2 cellular contexts compared by ENCODE assay signal in the genomic region with DNA sequence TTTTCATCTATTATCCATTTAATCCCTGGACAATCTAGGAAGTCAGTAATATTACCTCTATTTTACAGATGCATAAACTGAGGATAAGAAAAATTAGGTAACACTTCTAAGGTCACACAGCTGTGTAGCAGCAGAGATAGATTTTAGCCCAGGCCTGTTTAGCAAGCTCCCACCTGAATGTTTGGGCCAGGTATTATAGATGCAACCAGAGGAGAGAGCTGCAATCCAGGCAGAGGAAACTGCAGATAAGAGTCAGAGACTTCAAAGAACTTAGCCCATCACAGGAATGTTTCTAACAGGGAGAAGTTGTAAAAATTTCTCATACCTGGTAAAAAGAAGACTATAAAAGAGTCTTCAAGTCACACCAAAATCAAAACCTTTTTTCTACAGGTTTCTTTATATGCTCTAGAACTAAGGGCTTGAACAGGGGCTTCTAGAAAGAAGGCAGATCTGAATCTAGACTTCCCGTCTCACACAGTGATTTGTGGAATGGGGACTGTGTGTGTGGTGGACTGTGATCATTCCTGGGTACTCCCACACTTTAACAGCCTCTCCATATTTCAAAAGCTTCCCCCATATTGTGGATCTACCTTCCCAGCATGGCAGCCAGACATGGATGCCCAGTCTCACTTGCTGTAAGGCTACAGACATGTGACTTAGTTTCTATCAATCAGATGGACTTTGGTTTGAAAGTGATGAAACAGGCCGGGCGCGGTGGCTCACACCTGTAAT.
TF ChIP-seq lines count a peak whose summit lies in the region.

No MANE protein-coding gene starts in this region.

TF ChIP-seq in GM23338, 12 proteins besides CTCF, POLR2A, EP300 and RAD21:
- TF ChIP-seq, protein P1, sequence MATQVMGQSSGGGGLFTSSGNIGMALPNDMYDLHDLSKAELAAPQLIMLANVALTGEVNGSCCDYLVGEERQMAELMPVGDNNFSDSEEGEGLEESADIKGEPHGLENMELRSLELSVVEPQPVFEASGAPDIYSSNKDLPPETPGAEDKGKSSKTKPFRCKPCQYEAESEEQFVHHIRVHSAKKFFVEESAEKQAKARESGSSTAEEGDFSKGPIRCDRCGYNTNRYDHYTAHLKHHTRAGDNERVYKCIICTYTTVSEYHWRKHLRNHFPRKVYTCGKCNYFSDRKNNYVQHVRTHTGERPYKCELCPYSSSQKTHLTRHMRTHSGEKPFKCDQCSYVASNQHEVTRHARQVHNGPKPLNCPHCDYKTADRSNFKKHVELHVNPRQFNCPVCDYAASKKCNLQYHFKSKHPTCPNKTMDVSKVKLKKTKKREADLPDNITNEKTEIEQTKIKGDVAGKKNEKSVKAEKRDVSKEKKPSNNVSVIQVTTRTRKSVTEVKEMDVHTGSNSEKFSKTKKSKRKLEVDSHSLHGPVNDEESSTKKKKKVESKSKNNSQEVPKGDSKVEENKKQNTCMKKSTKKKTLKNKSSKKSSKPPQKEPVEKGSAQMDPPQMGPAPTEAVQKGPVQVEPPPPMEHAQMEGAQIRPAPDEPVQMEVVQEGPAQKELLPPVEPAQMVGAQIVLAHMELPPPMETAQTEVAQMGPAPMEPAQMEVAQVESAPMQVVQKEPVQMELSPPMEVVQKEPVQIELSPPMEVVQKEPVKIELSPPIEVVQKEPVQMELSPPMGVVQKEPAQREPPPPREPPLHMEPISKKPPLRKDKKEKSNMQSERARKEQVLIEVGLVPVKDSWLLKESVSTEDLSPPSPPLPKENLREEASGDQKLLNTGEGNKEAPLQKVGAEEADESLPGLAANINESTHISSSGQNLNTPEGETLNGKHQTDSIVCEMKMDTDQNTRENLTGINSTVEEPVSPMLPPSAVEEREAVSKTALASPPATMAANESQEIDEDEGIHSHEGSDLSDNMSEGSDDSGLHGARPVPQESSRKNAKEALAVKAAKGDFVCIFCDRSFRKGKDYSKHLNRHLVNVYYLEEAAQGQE (IDR thresholded peaks at IDR 0.05; ENCODE audit: unreplicated experiment) = no peak
- TF ChIP-seq NANOG (IDR thresholded peaks at IDR 0.05; ENCODE audit: borderline replicate concordance) = no peak
- peak; percentile 58 for TF ChIP-seq POLR2AphosphoS5 (IDR thresholded peaks at IDR 0.05; ENCODE audit: low read depth)
- TF ChIP-seq EZH2 (IDR thresholded peaks at IDR 0.05; ENCODE audit: low read depth, unreplicated experiment) = no peak

TF ChIP-seq in H1, 55 proteins besides CTCF, POLR2A, EP300 and RAD21:
- TF ChIP-seq YY1 (IDR thresholded peaks at IDR 0.05; ENCODE audit: low read depth, low read length) (no peak), POU5F1 (IDR thresholded peaks at IDR 0.05; ENCODE audit: low read depth, low read length) (no peak), RNF2 (IDR thresholded peaks at IDR 0.05; ENCODE audit: borderline replicate concordance, low read depth, low read length, missing control alignments, poor library complexity, severe bottlenecking) (no peak), TBP (IDR thresholded peaks at IDR 0.05; ENCODE audit: low read depth, low read length) (no peak), ZNF274 (IDR thresholded peaks at IDR 0.05; ENCODE audit: borderline replicate concordance, extremely low read depth, low read length) (no peak), TAF7 (optimal IDR thresholded peaks at IDR 0.05; ENCODE audit: borderline replicate concordance, low read depth, low read length) (no peak), HDAC2 (IDR thresholded peaks at IDR 0.05; ENCODE audit: borderline replicate concordance in 1 of 2, low read depth in 2 of 2, low read length in 2 of 2) (no peak), KDM5A (IDR thresholded peaks at IDR 0.05; ENCODE audit: low read length) (no peak), POLR2AphosphoS5 (IDR thresholded peaks at IDR 0.05; ENCODE audit: low read depth, low read length) (peak; percentile 56), KDM1A (IDR thresholded peaks at IDR 0.05; ENCODE audit: borderline replicate concordance, low read length) (no peak), CBX8 (IDR thresholded peaks at IDR 0.05; ENCODE audit: borderline replicate concordance, low read depth, low read length) (no peak)
- TF ChIP-seq, protein P2, sequence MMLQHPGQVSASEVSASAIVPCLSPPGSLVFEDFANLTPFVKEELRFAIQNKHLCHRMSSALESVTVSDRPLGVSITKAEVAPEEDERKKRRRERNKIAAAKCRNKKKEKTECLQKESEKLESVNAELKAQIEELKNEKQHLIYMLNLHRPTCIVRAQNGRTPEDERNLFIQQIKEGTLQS (IDR thresholded peaks at IDR 0.05; ENCODE audit: insufficient read depth, low read depth, low read length) = no peak
- TF ChIP-seq, protein P3, sequence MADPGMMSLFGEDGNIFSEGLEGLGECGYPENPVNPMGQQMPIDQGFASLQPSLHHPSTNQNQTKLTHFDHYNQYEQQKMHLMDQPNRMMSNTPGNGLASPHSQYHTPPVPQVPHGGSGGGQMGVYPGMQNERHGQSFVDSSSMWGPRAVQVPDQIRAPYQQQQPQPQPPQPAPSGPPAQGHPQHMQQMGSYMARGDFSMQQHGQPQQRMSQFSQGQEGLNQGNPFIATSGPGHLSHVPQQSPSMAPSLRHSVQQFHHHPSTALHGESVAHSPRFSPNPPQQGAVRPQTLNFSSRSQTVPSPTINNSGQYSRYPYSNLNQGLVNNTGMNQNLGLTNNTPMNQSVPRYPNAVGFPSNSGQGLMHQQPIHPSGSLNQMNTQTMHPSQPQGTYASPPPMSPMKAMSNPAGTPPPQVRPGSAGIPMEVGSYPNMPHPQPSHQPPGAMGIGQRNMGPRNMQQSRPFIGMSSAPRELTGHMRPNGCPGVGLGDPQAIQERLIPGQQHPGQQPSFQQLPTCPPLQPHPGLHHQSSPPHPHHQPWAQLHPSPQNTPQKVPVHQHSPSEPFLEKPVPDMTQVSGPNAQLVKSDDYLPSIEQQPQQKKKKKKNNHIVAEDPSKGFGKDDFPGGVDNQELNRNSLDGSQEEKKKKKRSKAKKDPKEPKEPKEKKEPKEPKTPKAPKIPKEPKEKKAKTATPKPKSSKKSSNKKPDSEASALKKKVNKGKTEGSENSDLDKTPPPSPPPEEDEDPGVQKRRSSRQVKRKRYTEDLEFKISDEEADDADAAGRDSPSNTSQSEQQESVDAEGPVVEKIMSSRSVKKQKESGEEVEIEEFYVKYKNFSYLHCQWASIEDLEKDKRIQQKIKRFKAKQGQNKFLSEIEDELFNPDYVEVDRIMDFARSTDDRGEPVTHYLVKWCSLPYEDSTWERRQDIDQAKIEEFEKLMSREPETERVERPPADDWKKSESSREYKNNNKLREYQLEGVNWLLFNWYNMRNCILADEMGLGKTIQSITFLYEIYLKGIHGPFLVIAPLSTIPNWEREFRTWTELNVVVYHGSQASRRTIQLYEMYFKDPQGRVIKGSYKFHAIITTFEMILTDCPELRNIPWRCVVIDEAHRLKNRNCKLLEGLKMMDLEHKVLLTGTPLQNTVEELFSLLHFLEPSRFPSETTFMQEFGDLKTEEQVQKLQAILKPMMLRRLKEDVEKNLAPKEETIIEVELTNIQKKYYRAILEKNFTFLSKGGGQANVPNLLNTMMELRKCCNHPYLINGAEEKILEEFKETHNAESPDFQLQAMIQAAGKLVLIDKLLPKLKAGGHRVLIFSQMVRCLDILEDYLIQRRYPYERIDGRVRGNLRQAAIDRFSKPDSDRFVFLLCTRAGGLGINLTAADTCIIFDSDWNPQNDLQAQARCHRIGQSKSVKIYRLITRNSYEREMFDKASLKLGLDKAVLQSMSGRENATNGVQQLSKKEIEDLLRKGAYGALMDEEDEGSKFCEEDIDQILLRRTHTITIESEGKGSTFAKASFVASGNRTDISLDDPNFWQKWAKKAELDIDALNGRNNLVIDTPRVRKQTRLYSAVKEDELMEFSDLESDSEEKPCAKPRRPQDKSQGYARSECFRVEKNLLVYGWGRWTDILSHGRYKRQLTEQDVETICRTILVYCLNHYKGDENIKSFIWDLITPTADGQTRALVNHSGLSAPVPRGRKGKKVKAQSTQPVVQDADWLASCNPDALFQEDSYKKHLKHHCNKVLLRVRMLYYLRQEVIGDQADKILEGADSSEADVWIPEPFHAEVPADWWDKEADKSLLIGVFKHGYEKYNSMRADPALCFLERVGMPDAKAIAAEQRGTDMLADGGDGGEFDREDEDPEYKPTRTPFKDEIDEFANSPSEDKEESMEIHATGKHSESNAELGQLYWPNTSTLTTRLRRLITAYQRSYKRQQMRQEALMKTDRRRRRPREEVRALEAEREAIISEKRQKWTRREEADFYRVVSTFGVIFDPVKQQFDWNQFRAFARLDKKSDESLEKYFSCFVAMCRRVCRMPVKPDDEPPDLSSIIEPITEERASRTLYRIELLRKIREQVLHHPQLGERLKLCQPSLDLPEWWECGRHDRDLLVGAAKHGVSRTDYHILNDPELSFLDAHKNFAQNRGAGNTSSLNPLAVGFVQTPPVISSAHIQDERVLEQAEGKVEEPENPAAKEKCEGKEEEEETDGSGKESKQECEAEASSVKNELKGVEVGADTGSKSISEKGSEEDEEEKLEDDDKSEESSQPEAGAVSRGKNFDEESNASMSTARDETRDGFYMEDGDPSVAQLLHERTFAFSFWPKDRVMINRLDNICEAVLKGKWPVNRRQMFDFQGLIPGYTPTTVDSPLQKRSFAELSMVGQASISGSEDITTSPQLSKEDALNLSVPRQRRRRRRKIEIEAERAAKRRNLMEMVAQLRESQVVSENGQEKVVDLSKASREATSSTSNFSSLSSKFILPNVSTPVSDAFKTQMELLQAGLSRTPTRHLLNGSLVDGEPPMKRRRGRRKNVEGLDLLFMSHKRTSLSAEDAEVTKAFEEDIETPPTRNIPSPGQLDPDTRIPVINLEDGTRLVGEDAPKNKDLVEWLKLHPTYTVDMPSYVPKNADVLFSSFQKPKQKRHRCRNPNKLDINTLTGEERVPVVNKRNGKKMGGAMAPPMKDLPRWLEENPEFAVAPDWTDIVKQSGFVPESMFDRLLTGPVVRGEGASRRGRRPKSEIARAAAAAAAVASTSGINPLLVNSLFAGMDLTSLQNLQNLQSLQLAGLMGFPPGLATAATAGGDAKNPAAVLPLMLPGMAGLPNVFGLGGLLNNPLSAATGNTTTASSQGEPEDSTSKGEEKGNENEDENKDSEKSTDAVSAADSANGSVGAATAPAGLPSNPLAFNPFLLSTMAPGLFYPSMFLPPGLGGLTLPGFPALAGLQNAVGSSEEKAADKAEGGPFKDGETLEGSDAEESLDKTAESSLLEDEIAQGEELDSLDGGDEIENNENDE (IDR thresholded peaks at IDR 0.05; ENCODE audit: insufficient replicate concordance, low read length) = peak; percentile 1
